In genomic region chr5:89064054-89064453, GRCh38 we compare ENCODE assay signal across 17 cellular contexts.
DNase-seq lines count a peak whose midpoint lies in the region; ATAC-seq, FAIRE-seq and TF ChIP-seq lines count a peak whose summit lies in the region.
"Had no signal": no experiment of that assay in that cellular context is flagged by ENCODE, and none has a peak within 500 bp of the region (broad histone marks: within the 10 kb centered on the region; RNA-seq: fewer than 3 reads in every experiment).

No MANE protein-coding gene starts in this region.

- no peaks in the 10 kb centered on the region for H3K27me3 ChIP-seq in suprapubic skin
- H3K27me3 ChIP-seq: BLaER1 had no signal

- H3K9me3 ChIP-seq in suprapubic skin, result no peaks in the 10 kb centered on the region
- H3K9me3 ChIP-seq: BLaER1 had no signal

- ATAC-seq in GM18873 (IDR thresholded peaks at IDR 0.05; ENCODE audit: low FRiP score, unreplicated experiment) (peak; percentile 62), HG03469 (IDR thresholded peaks at IDR 0.05; ENCODE audit: unreplicated experiment) (peak; percentile 58)

- TF ChIP-seq CTCF in suprapubic skin (IDR thresholded peaks at IDR 0.05), result no peak

- no peaks in the 10 kb centered on the region for H3K4me1 ChIP-seq in suprapubic skin
- H3K4me1 ChIP-seq: BLaER1 had no signal

- no peaks in the 10 kb centered on the region for H3K36me3 ChIP-seq in suprapubic skin
- H3K36me3 ChIP-seq: BLaER1 had no signal

- H3K4me3 ChIP-seq in suprapubic skin, result no peak overlapping the region
- H3K4me3 ChIP-seq: BLaER1 had no signal

- DNase-seq in HEK293T (ENCODE audit: extremely low spot score), result no peak
- peak; percentile 79 for DNase-seq in left kidney (ENCODE audit: low read depth, low spot score)
- DNase-seq in dedifferentiated amniotic fluid mesenchymal stem cell (ENCODE audit: extremely low spot score), result no peak
- DNase-seq in urothelium cell line (ENCODE audit: low spot score), result no peak
- DNase-seq in activated CD4-positive, CD25-positive, alpha-beta regulatory T cell (lab: John Stamatoyannopoulos, UW), result no peak
- DNase-seq in suprapubic skin (ENCODE audit: low spot score in 2 of 2), result no peak
- DNase-seq: activated CD4-positive, alpha-beta T cell treated with anti-CD3 and anti-CD28 coated beads, Interleukin-2, amount 50 U/mL, for 1 hour; activated effector memory CD4-positive, alpha-beta T cell treated with Interleukin-2 at 50 U/mL for 16 hours; aorta; EL; KBM-7; mammary epithelial cell; NCI-H187; NCI-H774 had no signal

- POLR2A ChIA-PET in HEK293T (lab: Yijun Ruan, JAX), result no interaction called here

- CTCF ChIA-PET in HEK293T (lab: Yijun Ruan, JAX), result no interaction called here

- TF ChIP-seq EP300 in suprapubic skin (IDR thresholded peaks at IDR 0.05), result no peak

- TF ChIP-seq POLR2A in suprapubic skin (IDR thresholded peaks at IDR 0.05), result no peak

- H3K27ac ChIP-seq in suprapubic skin, result no peak overlapping the region
- H3K27ac ChIP-seq: BLaER1 had no signal

- WGBS in suprapubic skin, result 81% methylated on average over 1 of the region's 1 CpG

- no peak for FAIRE-seq in urothelium cell line (lab: Jason Lieb, UNC)

TF ChIP-seq in HEK293T, 16 proteins besides CTCF, POLR2A, EP300 and RAD21:
- TF ChIP-seq PKNOX1 (IDR thresholded peaks at IDR 0.05) (peak; percentile 61), FOXM1 (IDR thresholded peaks at IDR 0.05; ENCODE audit: borderline replicate concordance) (no peak), HDGF (IDR thresholded peaks at IDR 0.05; ENCODE audit: borderline replicate concordance) (no peak), BHLHE40 (IDR thresholded peaks at IDR 0.05; ENCODE audit: borderline replicate concordance) (no peak), FOXK2 (IDR thresholded peaks at IDR 0.05) (no peak), ARNT (IDR thresholded peaks at IDR 0.05) (no peak), NFRKB (IDR thresholded peaks at IDR 0.05) (no peak)
